In the genomic region with DNA sequence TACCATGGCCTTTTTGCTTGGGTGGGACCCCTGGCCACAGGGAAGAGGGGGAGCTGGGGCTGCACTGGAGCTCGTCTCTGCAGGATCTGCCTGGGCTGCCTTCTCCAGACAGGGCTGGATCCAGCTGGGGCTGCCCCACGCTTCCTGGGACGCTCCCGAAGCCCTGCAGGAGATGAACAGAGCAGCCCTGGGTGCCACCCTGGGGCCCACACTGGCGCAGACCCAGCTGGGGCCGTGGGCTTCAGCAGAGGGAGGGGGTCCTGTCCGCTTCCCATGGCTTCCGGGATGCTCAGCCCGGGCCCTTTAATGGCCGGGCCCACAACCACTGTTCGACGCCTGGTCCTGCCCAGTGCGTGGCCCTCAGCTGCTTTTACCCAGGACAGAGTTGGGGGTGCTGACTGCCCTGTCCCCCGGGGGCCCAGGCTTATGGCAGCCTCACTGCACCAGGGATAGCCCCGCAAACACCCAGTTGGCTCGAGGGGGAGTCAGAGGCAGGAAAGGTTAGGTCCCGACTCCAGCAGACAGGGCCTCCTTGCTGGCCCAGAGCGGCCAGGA, we compare ENCODE assay signal across 2 cellular contexts.
TF ChIP-seq lines count a peak whose summit lies in the region.

No MANE protein-coding gene starts in this region.

TF ChIP-seq in HEK293, 187 proteins besides CTCF, POLR2A, EP300 and RAD21:
- TF ChIP-seq ZFP3 (tag by site-specific recombination; IDR thresholded peaks at IDR 0.05; ENCODE audit: low read depth) (no peak), ZFP69B (tag by site-specific recombination; IDR thresholded peaks at IDR 0.05) (peak; percentile 52; the same call in 1 of the 2 replicates)
TF ChIP-seq in HEK293: peak in this region for 1.

TF ChIP-seq in endothelial cell of umbilical vein, 7 proteins besides CTCF, POLR2A, EP300 and RAD21:
- no peak for TF ChIP-seq MYC (IDR thresholded peaks at IDR 0.05; ENCODE audit: low read depth, low read length)
- TF ChIP-seq POLR2AphosphoS5 (IDR thresholded peaks at IDR 0.05; ENCODE audit: insufficient read depth, low read depth, low read length): peak; percentile 23
- TF ChIP-seq EZH2 (IDR thresholded peaks at IDR 0.05; ENCODE audit: borderline replicate concordance, low read depth, low read length, severe bottlenecking): no peak
- no peak for TF ChIP-seq GATA2 (IDR thresholded peaks at IDR 0.05; ENCODE audit: insufficient read depth, insufficient read length, low read depth, low read length)
- no peak for TF ChIP-seq JUN (IDR thresholded peaks at IDR 0.05; ENCODE audit: borderline replicate concordance, insufficient read depth, insufficient read length, low read depth)
- TF ChIP-seq FOS (IDR thresholded peaks at IDR 0.05; ENCODE audit: borderline replicate concordance, insufficient read depth, low read length): no peak
